Comparison of ENCODE assay signal across 1 cellular context in genomic region chrX:153739754-153740486, GRCh38.
TF ChIP-seq lines count a peak whose summit lies in the region.

No MANE protein-coding gene starts in this region.

TF ChIP-seq in IMR-90, 13 proteins besides CTCF, POLR2A, EP300 and RAD21 (continued from another document):
- no peak for TF ChIP-seq MXI1 (IDR thresholded peaks at IDR 0.05; ENCODE audit: borderline replicate concordance, low read depth, low read length)
- TF ChIP-seq ELK1 (IDR thresholded peaks at IDR 0.05; ENCODE audit: borderline replicate concordance, low read depth, low read length), result no peak
- TF ChIP-seq MAFK (IDR thresholded peaks at IDR 0.05; ENCODE audit: low read depth, low read length), result no peak
- TF ChIP-seq RFX5 (IDR thresholded peaks at IDR 0.05; ENCODE audit: low read depth, low read length), result no peak
